1 cellular context compared by ENCODE assay signal in the genomic region with DNA sequence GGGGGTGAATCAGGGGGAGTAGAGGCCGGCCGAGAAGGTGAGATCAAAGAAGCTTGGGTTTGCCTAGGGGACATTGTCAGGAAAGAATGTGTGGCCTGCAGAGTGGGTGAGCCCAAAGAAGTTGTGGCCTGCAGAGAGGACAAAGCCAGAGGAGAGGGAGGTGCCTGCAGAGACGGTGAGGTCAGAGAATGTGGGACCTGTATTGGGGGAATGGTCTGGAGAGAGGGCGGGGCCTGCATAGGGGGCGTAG.
TF ChIP-seq lines count a peak whose summit lies in the region.

No MANE protein-coding gene starts in this region.

TF ChIP-seq in GM12878, 131 proteins besides CTCF, POLR2A, EP300 and RAD21:
- TF ChIP-seq ZNF207 (IDR thresholded peaks at IDR 0.05; ENCODE audit: borderline replicate concordance) (no peak), HDGF (IDR thresholded peaks at IDR 0.05) (no peak), KLF5 (IDR thresholded peaks at IDR 0.05; ENCODE audit: partially characterized antibody) (no peak), NR2F1 (conservative IDR thresholded peaks at IDR 0.05) (no peak)
TF ChIP-seq in GM12878: peak in this region for 0.
